8 cellular contexts compared by ENCODE assay signal in the genomic region with DNA sequence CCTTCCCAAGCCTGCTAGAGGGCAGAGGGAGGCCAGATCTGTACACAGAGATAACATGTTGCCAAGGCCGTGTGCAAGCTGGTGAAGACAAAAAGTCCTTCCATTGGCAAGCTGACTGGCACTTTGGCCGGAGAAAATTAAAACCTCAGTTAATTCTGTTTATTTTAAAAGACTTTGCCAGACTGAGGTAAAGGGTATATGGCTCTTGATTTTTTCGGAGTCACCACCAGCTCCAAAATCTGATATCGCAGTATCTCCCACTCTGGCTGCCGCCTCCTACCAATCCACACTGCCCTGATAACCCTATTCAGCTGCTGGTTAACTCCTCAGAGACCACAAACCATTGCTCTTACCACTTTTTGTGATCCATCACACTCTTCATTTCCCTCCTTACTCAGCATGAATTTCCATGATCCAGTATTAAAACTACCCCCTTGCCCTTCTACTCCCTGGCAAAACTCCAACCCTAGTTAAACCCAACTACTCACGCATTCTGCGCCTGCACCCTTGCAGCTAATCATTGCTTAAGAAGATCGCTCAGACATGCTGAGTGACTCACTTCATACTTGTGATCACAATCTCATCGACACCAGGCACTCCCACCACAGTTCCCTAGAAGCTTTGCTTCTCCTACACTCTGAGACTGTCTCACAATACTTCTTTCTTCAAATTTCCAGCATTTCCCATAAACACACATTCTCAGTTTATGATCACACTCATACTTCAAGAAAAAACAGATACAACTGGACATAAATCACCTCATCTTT. TPM values are rescaled to one million over a fixed set of nuclear protein-coding genes. Genes with fewer than 3 reads are reported as not detected.
DNase-seq lines count a peak whose midpoint lies in the region; ATAC-seq and TF ChIP-seq lines count a peak whose summit lies in the region.

No MANE protein-coding gene starts in this region.

- H3K9me3 ChIP-seq in T-helper 17 cell (ENCODE audit: control insufficient read depth, low read length, poor library complexity, severe bottlenecking) (no peaks in the 10 kb centered on the region), lung (ENCODE audit: control insufficient read depth in 2 of 2, insufficient read depth in 1 of 2, low read length in 1 of 2) (no peaks in the 10 kb centered on the region), subcutaneous abdominal adipose tissue (ENCODE audit: control insufficient read depth in 5 of 5, low read length in 5 of 5) (no peaks in the 10 kb centered on the region)

- no peaks in the 10 kb centered on the region for H3K27me3 Mint-ChIP-seq in T-helper 17 cell

- peak overlapping the region; percentile 37 for H3K4me3 Mint-ChIP-seq in T-helper 17 cell

- H3K27me3 ChIP-seq in lung (ENCODE audit: control insufficient read depth, insufficient read depth) (no peaks in the 10 kb centered on the region), subcutaneous abdominal adipose tissue (ENCODE audit: control insufficient read depth in 5 of 5, insufficient read depth in 4 of 5, low read length in 5 of 5) (no peaks in the 10 kb centered on the region)

- peak overlapping the region; percentile 74 for H3K27ac Mint-ChIP-seq in T-helper 17 cell

- H3K9ac ChIP-seq in subcutaneous abdominal adipose tissue (ENCODE audit: low read length in 5 of 5), result peak overlapping the region; percentile 48 to 90 (median 56)

- H3K4me3 ChIP-seq in lung (no peak overlapping the region), subcutaneous abdominal adipose tissue (ENCODE audit: low read depth in 1 of 5, low read length in 5 of 5) (peak overlapping the region in 4 of 5 donors; percentile 19 to 52 (median 27))

- H3K4me1 ChIP-seq in lung (ENCODE audit: control insufficient read depth in 2 of 2, insufficient read depth in 2 of 2, low read length in 2 of 2) (peaks cover 9 to 14% of the 10 kb centered on the region in 2 donors), subcutaneous abdominal adipose tissue (ENCODE audit: control insufficient read depth in 5 of 5, insufficient read depth in 5 of 5, low read length in 5 of 5) (peaks cover 5 to 49% (median 25%) of the 10 kb centered on the region in 5 donors)

- peak; percentile 78 for ATAC-seq in Right ventricle myocardium inferior
- peak; percentile 56 for ATAC-seq in T-helper 17 cell
- peak; percentile 80 for ATAC-seq in lung (ENCODE audit: insufficient read depth, low FRiP score)
- ATAC-seq in HG02970 (IDR thresholded peaks at IDR 0.05; ENCODE audit: low FRiP score, unreplicated experiment), result no peak

- DNase-seq in Right ventricle myocardium inferior (ENCODE audit: missing footprints), result no peak
- no peak for DNase-seq in cardiac septum (ENCODE audit: low spot score)
- DNase-seq in T-helper 17 cell, result no peak
- DNase-seq in dedifferentiated amniotic fluid mesenchymal stem cell (ENCODE audit: extremely low spot score), result peak; percentile 94
- no peak for DNase-seq in lung (ENCODE audit: low spot score)
- DNase-seq in GM10266 (ENCODE audit: extremely low spot score), result no peak

- intact Hi-C loops in Right ventricle myocardium inferior (cut with DNase I) (no loop called here), cardiac septum (cut with DNase I) (no loop called here)

- WGBS in lung, 2 donors, result 38% methylated on average over 9 of the region's 9 CpGs

- TF ChIP-seq CTCF in lung (IDR thresholded peaks at IDR 0.05; ENCODE audit: control extremely low read depth, extremely low read depth), result no peak
- TF ChIP-seq CTCF in GM10266 (IDR thresholded peaks at IDR 0.05; ENCODE audit: control insufficient read depth, insufficient read depth, low read depth, missing control alignments), result no peak

- H3K27ac ChIP-seq in lung (ENCODE audit: low read depth in 1 of 2, low read length in 1 of 2), result peak overlapping the region; percentile 79 to 87
- H3K27ac ChIP-seq in subcutaneous abdominal adipose tissue (ENCODE audit: low read depth, low read length), result peak overlapping the region; percentile 97

- H3K36me3 ChIP-seq in lung (ENCODE audit: control insufficient read depth in 2 of 2, insufficient read depth in 2 of 2, low read length in 2 of 2) (peaks cover 0 to 3% of the 10 kb centered on the region in 2 donors), subcutaneous abdominal adipose tissue (ENCODE audit: control insufficient read depth in 5 of 5, insufficient read depth in 5 of 5, low read length in 5 of 5) (peaks cover 0 to 8% (median 6%) of the 10 kb centered on the region in 5 donors)

- peaks cover 6% of the 10 kb centered on the region for H3K36me3 Mint-ChIP-seq in T-helper 17 cell (ENCODE audit: low read depth)

- peaks cover 22% of the 10 kb centered on the region for H3K4me1 Mint-ChIP-seq in T-helper 17 cell

RNA-seq across cellular contexts. Expression of a gene that starts 5.8 kb away (rescaled TPM):
- total RNA-seq in Right ventricle myocardium inferior (21.0 TPM), cardiac septum (21.2 TPM), T-helper 17 cell (100 to 1,000 TPM; 207 to 266 TPM), lung (10 to 100 TPM; 43.9 to 57.0 TPM)
- 10 to 100 TPM; 14.6 to 29.8 TPM for polyA plus RNA-seq in lung

RNA-seq across cellular contexts. Expression of a gene that starts 57.7 kb away (rescaled TPM):
- total RNA-seq in Right ventricle myocardium inferior (18.7 TPM), cardiac septum (27.9 TPM), T-helper 17 cell (under 1 TPM; 0.47 to 0.50 TPM), lung (10 to 100 TPM in 1 of 2 donors, 1 to 10 TPM in 1; 2.8 to 10.5 TPM)
- polyA plus RNA-seq in lung, result 1 to 10 TPM in 1 of 2 donors, under 1 TPM in 1; 0.88 to 3.8 TPM
